8 cellular contexts compared by ENCODE assay signal in the genomic region with DNA sequence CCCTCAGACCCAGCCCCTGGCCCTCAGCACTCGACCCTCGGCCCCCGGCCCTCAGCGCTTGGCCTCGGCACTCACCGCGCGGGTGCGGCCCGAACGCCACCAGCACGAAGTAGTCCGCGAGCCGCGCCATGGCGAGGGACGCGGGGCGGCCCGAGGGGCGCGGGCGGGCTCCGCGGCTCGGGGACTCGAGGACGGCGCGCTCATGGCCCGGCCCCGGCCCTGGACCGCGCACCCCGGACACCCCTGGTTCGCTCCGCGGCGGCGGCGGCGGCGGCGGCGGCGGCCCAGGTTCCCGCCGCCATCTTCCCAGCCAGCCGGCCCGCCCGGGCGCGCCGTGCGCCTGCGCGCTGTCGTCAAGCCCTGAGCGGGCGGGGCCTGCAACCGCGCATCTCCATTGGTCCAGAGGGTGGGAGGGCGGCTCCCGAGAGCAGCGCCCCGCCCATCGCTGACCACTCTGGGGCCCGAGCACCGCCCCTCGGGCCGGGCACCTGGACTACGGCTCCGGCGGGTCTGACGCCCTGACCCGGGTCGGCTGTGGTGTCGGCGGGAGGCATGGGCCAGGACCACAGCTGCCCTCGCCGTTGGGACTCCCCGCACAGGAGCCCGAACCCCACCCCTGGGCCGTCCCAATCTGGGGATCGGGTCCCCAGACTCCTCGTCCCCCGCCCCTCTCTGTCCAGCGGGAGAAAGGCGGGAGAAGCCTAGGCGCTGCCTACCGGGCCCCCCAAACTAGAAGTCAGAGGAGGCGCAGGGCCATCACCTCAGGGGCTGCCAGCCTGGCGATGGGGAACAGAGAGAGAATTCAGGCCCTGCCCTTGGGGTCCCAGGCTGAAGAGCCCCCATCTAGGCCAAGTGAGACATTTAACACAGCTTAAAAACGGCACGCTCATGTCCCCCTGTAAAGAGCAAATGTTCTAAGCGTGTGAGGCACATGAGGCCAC. TPM values are rescaled to one million over a fixed set of nuclear protein-coding genes. Genes with fewer than 3 reads are reported as not detected.
DNase-seq lines count a peak whose midpoint lies in the region; ATAC-seq lines count a peak whose summit lies in the region.

Gene SBF1, minus strand, starts transcription at position 325 of the 941 bp plus-strand sequence. Its CDS starts 195 bp downstream, at position 130.

- ATAC-seq in GM18858 (IDR thresholded peaks at IDR 0.05; ENCODE audit: unreplicated experiment), result peak; percentile 54
- ATAC-seq in HG03103 (IDR thresholded peaks at IDR 0.05; ENCODE audit: low read depth, unreplicated experiment), result peak; percentile 61

- DNase-seq in A172 (ENCODE audit: low spot score), result peak; percentile 62
- peak; percentile 48 to 88 for DNase-seq in NCI-H446 (lab: John Stamatoyannopoulos, UW)
- peak; percentile 83 for DNase-seq in activated CD4-positive, alpha-beta T cell treated with anti-CD3 and anti-CD28 coated beads for 1 hour
- peak; percentile 52 to 64 for DNase-seq in cerebellar nuclear complex (lab: John Stamatoyannopoulos, UW)
- peak; percentile 93 for DNase-seq in islet precursor cell
- peak; percentile 77 to 84 for DNase-seq in stimulated activated CD4-positive, alpha-beta T cell treated with anti-CD3 and anti-CD28 coated beads, Interleukin-12 subunit alpha, Interleukin-12 subunit beta, amount 100 ng/mL, for 24 hours (ENCODE audit: low read depth in 2 of 2)

RNA-seq across cellular contexts. Expression of gene SBF1, which starts in this region (rescaled TPM):
- total RNA-seq in A172 (2014; rRNA removed; shearing (Covaris generic)), result 43.0 and 48.2 TPM in 2 replicates

Comparison
In these comparisons a context has a peak if more than half of its experiments do, and no peak if none do; other contexts are left out.
1. Peak in every context shown above with its lines: DNase-seq and ATAC-seq.